Comparison of ENCODE assay signal across 23 cellular contexts in genomic region chr14:37328673-37329072, GRCh38.
"Had no signal": no experiment of that assay in that cellular context is flagged by ENCODE, and none has a peak within 500 bp of the region (broad histone marks: within the 10 kb centered on the region; RNA-seq: fewer than 3 reads in every experiment).

No MANE protein-coding gene starts in this region.

- H3K4me3 ChIP-seq: coronary artery, esophagus squamous epithelium, lower lobe of right lung, pancreas, smooth muscle cell, suprapubic skin, transverse colon, upper lobe of right lung, uterus had no signal

- H3K4me2 ChIP-seq: smooth muscle cell had no signal

- H3K9me3 ChIP-seq: lower lobe of right lung, pancreas, transverse colon, upper lobe of right lung had no signal

- H3K27ac ChIP-seq: coronary artery, esophagus squamous epithelium, lower lobe of right lung, pancreas, suprapubic skin, transverse colon, upper lobe of right lung, uterus had no signal

- H3K4me3 Mint-ChIP-seq: natural killer cell; stimulated activated naive CD8-positive, alpha-beta T cell treated with anti-CD3 and anti-CD28 coated beads, Interleukin-15, amount 100 ng/mL, for 72 hours had no signal

- ATAC-seq: left cardiac atrium; left ventricle myocardium superior; lower lobe of right lung; natural killer cell; sciatic nerve; stimulated activated naive CD8-positive, alpha-beta T cell treated with anti-CD3 and anti-CD28 coated beads, Interleukin-15, amount 100 ng/mL, for 72 hours; upper lobe of right lung had no signal

- DNase-seq: effector memory CD4-positive, alpha-beta T cell; erythroblast; esophagus squamous epithelium; foreskin melanocyte; glutamatergic neuron; left cardiac atrium; left ventricle myocardium superior; lower lobe of right lung; natural killer cell; pancreas; stimulated activated CD4-positive, alpha-beta T cell treated with anti-CD3 and anti-CD28 coated beads, Interleukin-12 subunit alpha, Interleukin-12 subunit beta, amount 100 ng/mL, for 4 hours; stimulated activated CD4-positive, alpha-beta T cell treated with anti-CD3 and anti-CD28 coated beads, Interleukin-1b, Interleukin-23, amount 100 ng/mL, for 48 hours; stimulated activated CD4-positive, alpha-beta T cell treated with anti-CD3 and anti-CD28 coated beads, Interleukin-4, amount 100 ng/mL, for 1 hour; stimulated activated CD8-positive, alpha-beta memory T cell treated with anti-CD3 and anti-CD28 coated beads, Interleukin-4, amount 100 ng/mL, for 48 hours; stimulated activated naive CD4-positive, alpha-beta T cell; stimulated activated naive CD8-positive, alpha-beta T cell treated with anti-CD3 and anti-CD28 coated beads, Interleukin-15, amount 100 ng/mL, for 72 hours; transverse colon; upper lobe of right lung; uterus had no signal

- H3K27ac Mint-ChIP-seq: natural killer cell had no signal

- H3K4me1 ChIP-seq: esophagus squamous epithelium, lower lobe of right lung, suprapubic skin, upper lobe of right lung, uterus had no signal

- H3K27me3 Mint-ChIP-seq: stimulated activated naive CD8-positive, alpha-beta T cell treated with anti-CD3 and anti-CD28 coated beads, Interleukin-15, amount 100 ng/mL, for 72 hours had no signal

- H3K4me1 Mint-ChIP-seq: natural killer cell; stimulated activated naive CD8-positive, alpha-beta T cell treated with anti-CD3 and anti-CD28 coated beads, Interleukin-15, amount 100 ng/mL, for 72 hours had no signal

- H3K36me3 Mint-ChIP-seq: natural killer cell had no signal
